35 cellular contexts compared by ENCODE assay signal in the genomic region with DNA sequence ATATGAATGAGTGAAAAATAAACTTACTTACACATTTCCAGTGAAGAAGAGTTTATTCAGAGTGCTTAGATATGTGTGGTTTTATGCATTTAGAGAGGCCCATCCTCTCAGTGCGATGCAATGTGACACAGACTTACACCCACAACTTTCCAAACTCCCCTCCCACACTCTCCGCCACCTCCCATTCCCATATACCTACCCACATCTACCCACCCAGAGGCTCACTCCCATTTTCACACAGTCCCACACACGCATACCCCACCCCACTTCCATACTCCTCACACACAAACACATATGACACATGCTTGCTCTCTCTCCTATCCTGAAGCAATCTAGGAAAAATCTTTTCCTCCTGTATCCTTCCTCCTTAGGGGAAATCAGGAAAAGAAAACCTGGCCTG. TPM values are rescaled to one million over a fixed set of nuclear protein-coding genes. Genes with fewer than 3 reads are reported as not detected.
"Had no signal": no experiment of that assay in that cellular context is flagged by ENCODE, and none has a peak within 500 bp of the region (broad histone marks: within the 10 kb centered on the region; RNA-seq: fewer than 3 reads in every experiment).

No MANE protein-coding gene starts in this region.

- H3K4me1 Mint-ChIP-seq: activated CD4-positive, alpha-beta memory T cell treated with anti-CD3 and anti-CD28 coated beads, Interleukin-2, amount 10 ng/mL, durations not matched to agents 7 days and 5 days; activated CD4-positive, alpha-beta T cell treated with anti-CD3 and anti-CD28 coated beads for 36 hours; activated CD4-positive, alpha-beta T cell treated with anti-CD3 and anti-CD28 coated beads, Interleukin-2, amount 10 ng/mL, durations not matched to agents 7 days and 5 days; activated CD8-positive, alpha-beta memory T cell treated with anti-CD3 and anti-CD28 coated beads, Interleukin-2, amount 10 ng/mL, durations not matched to agents 7 days and 5 days; activated naive CD4-positive, alpha-beta T cell treated with anti-CD3 and anti-CD28 coated beads, Interleukin-2, amount 10 ng/mL, durations not matched to agents 7 days and 5 days; activated naive CD4-positive, alpha-beta T cell treated with anti-CD3 and anti-CD28 coated beads, Interleukin-2, amount 50 U/mL, for 24 hours; activated naive CD8-positive, alpha-beta T cell treated with anti-CD3 and anti-CD28 coated beads, Interleukin-2, amount 10 ng/mL, durations not matched to agents 7 days and 5 days; activated naive CD8-positive, alpha-beta T cell treated with anti-CD3 and anti-CD28 coated beads, Interleukin-2, amount 50 U/mL, for 24 hours had no signal

- H3K4me1 ChIP-seq: ascending aorta had no signal

- H3K36me3 Mint-ChIP-seq: activated CD8-positive, alpha-beta memory T cell treated with anti-CD3 and anti-CD28 coated beads, Interleukin-2, amount 10 ng/mL, durations not matched to agents 7 days and 5 days; activated naive CD4-positive, alpha-beta T cell treated with anti-CD3 and anti-CD28 coated beads, Interleukin-2, amount 10 ng/mL, durations not matched to agents 7 days and 5 days; activated naive CD4-positive, alpha-beta T cell treated with anti-CD3 and anti-CD28 coated beads, Interleukin-2, amount 50 U/mL, for 24 hours; activated naive CD8-positive, alpha-beta T cell; activated naive CD8-positive, alpha-beta T cell treated with anti-CD3 and anti-CD28 coated beads, Interleukin-2, amount 10 ng/mL, durations not matched to agents 7 days and 5 days; brain; WTC11 had no signal

- H3K4me3 Mint-ChIP-seq: activated CD4-positive, alpha-beta memory T cell treated with anti-CD3 and anti-CD28 coated beads, Interleukin-2, amount 10 ng/mL, durations not matched to agents 7 days and 5 days; activated CD4-positive, alpha-beta T cell treated with anti-CD3 and anti-CD28 coated beads for 36 hours; activated CD4-positive, alpha-beta T cell treated with anti-CD3 and anti-CD28 coated beads, Interleukin-2, amount 10 ng/mL, durations not matched to agents 7 days and 5 days; activated CD8-positive, alpha-beta memory T cell treated with anti-CD3 and anti-CD28 coated beads, Interleukin-2, amount 10 ng/mL, durations not matched to agents 7 days and 5 days; activated CD8-positive, alpha-beta T cell treated with anti-CD3 and anti-CD28 coated beads, Interleukin-2, amount 10 ng/mL, durations not matched to agents 7 days and 5 days; activated naive CD4-positive, alpha-beta T cell treated with anti-CD3 and anti-CD28 coated beads, Interleukin-2, amount 10 ng/mL, durations not matched to agents 7 days and 5 days; activated naive CD4-positive, alpha-beta T cell treated with anti-CD3 and anti-CD28 coated beads, Interleukin-2, amount 50 U/mL, for 24 hours; activated naive CD8-positive, alpha-beta T cell; activated naive CD8-positive, alpha-beta T cell treated with anti-CD3 and anti-CD28 coated beads, Interleukin-2, amount 10 ng/mL, durations not matched to agents 7 days and 5 days; activated naive CD8-positive, alpha-beta T cell treated with anti-CD3 and anti-CD28 coated beads, Interleukin-2, amount 50 U/mL, for 24 hours; activated T-cell treated with anti-CD3 and anti-CD28 coated beads, Interleukin-2, amount 50 U/mL, for 24 hours; brain; T-helper 1 cell treated with Interleukin-12 subunit alpha and Interleukin-12 subunit beta and Interleukin-4 antibody, amounts not matched to agents 30 μg/mL and 1 μg/mL, for 36 hours; T-helper 2 cell treated with Interferon-gamma antibody and Interleukin-4, amounts not matched to agents 5 μg/mL and 100 μg/mL, for 36 hours; WTC11 had no signal

- DNase-seq: activated CD4-positive, alpha-beta memory T cell treated with anti-CD3 and anti-CD28 coated beads, Interleukin-2, amount 10 ng/mL, durations not matched to agents 7 days and 5 days; activated CD4-positive, alpha-beta T cell treated with anti-CD3 and anti-CD28 coated beads for 1 hour; activated CD4-positive, alpha-beta T cell treated with anti-CD3 and anti-CD28 coated beads for 36 hours; activated CD4-positive, alpha-beta T cell treated with anti-CD3 and anti-CD28 coated beads for 48 hours; activated CD4-positive, alpha-beta T cell treated with anti-CD3 and anti-CD28 coated beads, Interleukin-2, amount 10 ng/mL, durations not matched to agents 7 days and 5 days; activated CD4-positive, alpha-beta T cell treated with anti-CD3 and anti-CD28 coated beads, Interleukin-2, amount 50 U/mL, for 48 hours; activated CD4-positive, CD25-positive, alpha-beta regulatory T cell; activated CD8-positive, alpha-beta memory T cell treated with anti-CD3 and anti-CD28 coated beads for 24 hours; activated CD8-positive, alpha-beta memory T cell treated with anti-CD3 and anti-CD28 coated beads, Interleukin-2, amount 10 ng/mL, durations not matched to agents 7 days and 5 days; activated CD8-positive, alpha-beta memory T cell treated with anti-CD3 and anti-CD28 coated beads, Interleukin-2, amount 50 U/mL, for 48 hours; activated CD8-positive, alpha-beta T cell treated with anti-CD3 and anti-CD28 coated beads, Interleukin-2, amount 10 ng/mL, durations not matched to agents 7 days and 5 days; activated effector memory CD4-positive, alpha-beta T cell treated with Interleukin-2 at 50 U/mL for 16 hours; activated gamma-delta T cell; activated naive CD4-positive, alpha-beta T cell treated with anti-CD3 and anti-CD28 coated beads, Interleukin-2, amount 10 ng/mL, durations not matched to agents 7 days and 5 days; activated naive CD4-positive, alpha-beta T cell treated with Interleukin-2 at 50 U/mL for 16 hours; activated naive CD8-positive, alpha-beta T cell treated with anti-CD3 and anti-CD28 coated beads, Interleukin-2, amount 10 ng/mL, durations not matched to agents 7 days and 5 days; activated naive CD8-positive, alpha-beta T cell treated with anti-CD3 and anti-CD28 coated beads, Interleukin-2, amount 50 U/mL, for 24 hours; activated T-cell treated with anti-CD3 and anti-CD28 coated beads, Interleukin-2, amount 50 U/mL, for 24 hours; activated T-cell treated with anti-CD3 and anti-CD28 coated beads, Interleukin-2, amount 50 U/mL, for 48 hours; amygdala; anterior cingulate cortex; central memory CD4-positive, alpha-beta T cell; T-helper 1 cell; T-helper 2 cell; T-helper 9 cell; WERI-Rb-1 had no signal

- H3K9me3 ChIP-seq: ascending aorta had no signal

- H3K36me3 ChIP-seq: ascending aorta, WERI-Rb-1 had no signal

- H3K27ac Mint-ChIP-seq: activated CD4-positive, alpha-beta memory T cell treated with anti-CD3 and anti-CD28 coated beads, Interleukin-2, amount 10 ng/mL, durations not matched to agents 7 days and 5 days; activated CD4-positive, alpha-beta T cell treated with anti-CD3 and anti-CD28 coated beads for 36 hours; activated CD4-positive, alpha-beta T cell treated with anti-CD3 and anti-CD28 coated beads, Interleukin-2, amount 10 ng/mL, durations not matched to agents 7 days and 5 days; activated CD8-positive, alpha-beta memory T cell treated with anti-CD3 and anti-CD28 coated beads, Interleukin-2, amount 10 ng/mL, durations not matched to agents 7 days and 5 days; activated CD8-positive, alpha-beta T cell treated with anti-CD3 and anti-CD28 coated beads, Interleukin-2, amount 10 ng/mL, durations not matched to agents 7 days and 5 days; activated naive CD4-positive, alpha-beta T cell treated with anti-CD3 and anti-CD28 coated beads, Interleukin-2, amount 10 ng/mL, durations not matched to agents 7 days and 5 days; activated naive CD4-positive, alpha-beta T cell treated with anti-CD3 and anti-CD28 coated beads, Interleukin-2, amount 50 U/mL, for 24 hours; activated naive CD8-positive, alpha-beta T cell; activated naive CD8-positive, alpha-beta T cell treated with anti-CD3 and anti-CD28 coated beads, Interleukin-2, amount 10 ng/mL, durations not matched to agents 7 days and 5 days; activated naive CD8-positive, alpha-beta T cell treated with anti-CD3 and anti-CD28 coated beads, Interleukin-2, amount 50 U/mL, for 24 hours; activated T-cell treated with anti-CD3 and anti-CD28 coated beads, Interleukin-2, amount 50 U/mL, for 24 hours; activated T-helper 2 cell treated with anti-CD3 and anti-CD28 coated beads, Interferon-gamma antibody, Interleukin-2, Interleukin-4, amounts not matched to agents 10 μg/mL and 5 μg/mL and 100 μg/mL, durations not matched to agents 14 hours and 24 hours and 36 hours; brain; T-helper 1 cell treated with Interleukin-12 subunit alpha and Interleukin-12 subunit beta and Interleukin-4 antibody, amounts not matched to agents 30 μg/mL and 1 μg/mL, for 36 hours; T-helper 2 cell treated with Interferon-gamma antibody and Interleukin-4, amounts not matched to agents 5 μg/mL and 100 μg/mL, for 36 hours; WTC11 had no signal

- H3K9me3 Mint-ChIP-seq: activated CD4-positive, alpha-beta memory T cell treated with anti-CD3 and anti-CD28 coated beads, Interleukin-2, amount 10 ng/mL, durations not matched to agents 7 days and 5 days; activated CD4-positive, alpha-beta T cell treated with anti-CD3 and anti-CD28 coated beads, Interleukin-2, amount 10 ng/mL, durations not matched to agents 7 days and 5 days; activated naive CD4-positive, alpha-beta T cell treated with anti-CD3 and anti-CD28 coated beads, Interleukin-2, amount 10 ng/mL, durations not matched to agents 7 days and 5 days; activated naive CD4-positive, alpha-beta T cell treated with anti-CD3 and anti-CD28 coated beads, Interleukin-2, amount 50 U/mL, for 24 hours; activated naive CD8-positive, alpha-beta T cell treated with anti-CD3 and anti-CD28 coated beads, Interleukin-2, amount 10 ng/mL, durations not matched to agents 7 days and 5 days; activated naive CD8-positive, alpha-beta T cell treated with anti-CD3 and anti-CD28 coated beads, Interleukin-2, amount 50 U/mL, for 24 hours; activated T-cell treated with anti-CD3 and anti-CD28 coated beads, Interleukin-2, amount 50 U/mL, for 24 hours; activated T-helper 2 cell treated with anti-CD3 and anti-CD28 coated beads, Interferon-gamma antibody, Interleukin-2, Interleukin-4, amounts not matched to agents 10 μg/mL and 5 μg/mL and 100 μg/mL, durations not matched to agents 14 hours and 24 hours and 36 hours; brain; T-helper 1 cell treated with Interleukin-12 subunit alpha and Interleukin-12 subunit beta and Interleukin-4 antibody, amounts not matched to agents 30 μg/mL and 1 μg/mL, for 36 hours; T-helper 2 cell treated with Interferon-gamma antibody and Interleukin-4, amounts not matched to agents 5 μg/mL and 100 μg/mL, for 36 hours; WTC11 had no signal

- H3K27me3 Mint-ChIP-seq: activated CD4-positive, alpha-beta memory T cell treated with anti-CD3 and anti-CD28 coated beads, Interleukin-2, amount 10 ng/mL, durations not matched to agents 7 days and 5 days; activated CD4-positive, alpha-beta T cell treated with anti-CD3 and anti-CD28 coated beads for 36 hours; activated CD4-positive, alpha-beta T cell treated with anti-CD3 and anti-CD28 coated beads, Interleukin-2, amount 10 ng/mL, durations not matched to agents 7 days and 5 days; activated CD8-positive, alpha-beta memory T cell treated with anti-CD3 and anti-CD28 coated beads, Interleukin-2, amount 10 ng/mL, durations not matched to agents 7 days and 5 days; activated naive CD4-positive, alpha-beta T cell treated with anti-CD3 and anti-CD28 coated beads, Interleukin-2, amount 10 ng/mL, durations not matched to agents 7 days and 5 days; activated naive CD4-positive, alpha-beta T cell treated with anti-CD3 and anti-CD28 coated beads, Interleukin-2, amount 50 U/mL, for 24 hours; activated naive CD8-positive, alpha-beta T cell; activated T-cell treated with anti-CD3 and anti-CD28 coated beads, Interleukin-2, amount 50 U/mL, for 24 hours; brain had no signal

- H3K27ac ChIP-seq: ascending aorta, WERI-Rb-1 had no signal

- H3K4me3 ChIP-seq: ascending aorta had no signal

- ATAC-seq: activated CD4-positive, alpha-beta T cell treated with anti-CD3 and anti-CD28 coated beads for 36 hours; activated CD4-positive, CD25-positive, alpha-beta regulatory T cell treated with anti-CD3 and anti-CD28 coated beads, Interleukin-2, amount 50 U/mL, for 24 hours; activated CD8-positive, alpha-beta memory T cell treated with anti-CD3 and anti-CD28 coated beads, Interleukin-2, amount 10 ng/mL, durations not matched to agents 7 days and 5 days; activated CD8-positive, alpha-beta T cell treated with anti-CD3 and anti-CD28 coated beads, Interleukin-2, amount 10 ng/mL, durations not matched to agents 7 days and 5 days; activated naive CD8-positive, alpha-beta T cell treated with anti-CD3 and anti-CD28 coated beads, Interleukin-2, amount 50 U/mL, for 24 hours; WTC11 had no signal

- H3K27me3 ChIP-seq: ascending aorta had no signal

RNA-seq across cellular contexts. Expression of a gene that starts 21.9 kb away (rescaled TPM):
- total RNA-seq: activated CD4-positive, alpha-beta memory T cell treated with anti-CD3 and anti-CD28 coated beads, Interleukin-2, amount 10 ng/mL, durations not matched to agents 7 days and 5 days; activated CD4-positive, alpha-beta T cell treated with anti-CD3 and anti-CD28 coated beads for 36 hours; activated CD4-positive, alpha-beta T cell treated with anti-CD3 and anti-CD28 coated beads, Interleukin-2, amount 10 ng/mL, durations not matched to agents 7 days and 5 days; activated CD8-positive, alpha-beta memory T cell treated with anti-CD3 and anti-CD28 coated beads, Interleukin-2, amount 10 ng/mL, durations not matched to agents 7 days and 5 days; activated CD8-positive, alpha-beta T cell treated with anti-CD3 and anti-CD28 coated beads, Interleukin-2, amount 10 ng/mL, durations not matched to agents 7 days and 5 days; activated naive CD8-positive, alpha-beta T cell treated with anti-CD3 and anti-CD28 coated beads, Interleukin-2, amount 10 ng/mL, durations not matched to agents 7 days and 5 days; activated T-helper 2 cell treated with anti-CD3 and anti-CD28 coated beads, Interferon-gamma antibody, Interleukin-2, Interleukin-4, amounts not matched to agents 10 μg/mL and 5 μg/mL and 100 μg/mL, durations not matched to agents 14 hours and 24 hours and 36 hours; ascending aorta had no signal
